Comparison of ENCODE assay signal across 20 cellular contexts in genomic region chr20:57727863-57728262, GRCh38.
"Had no signal": no experiment of that assay in that cellular context is flagged by ENCODE, and none has a peak within 500 bp of the region (broad histone marks: within the 10 kb centered on the region; RNA-seq: fewer than 3 reads in every experiment).

No MANE protein-coding gene starts in this region.

- H3K9me3 ChIP-seq: SK-N-SH had no signal

- H3K36me3 Mint-ChIP-seq: IgD-negative memory B cell, T-cell had no signal

- H3K4me1 Mint-ChIP-seq: IgD-negative memory B cell, T-cell had no signal

- H3K9me3 Mint-ChIP-seq: IgD-negative memory B cell; T-cell; T-helper 1 cell treated with Interleukin-12 subunit alpha and Interleukin-12 subunit beta and Interleukin-4 antibody, amounts not matched to agents 30 μg/mL and 1 μg/mL, for 36 hours had no signal

- H3K4me2 ChIP-seq: KMS-11, SK-N-SH had no signal

- DNase-seq: Kasumi-1, MV-4-11, NCI-H1048, NCI-H1105, NCI-H1436 treated with DMSO at 0.1 percent for 48 hours, NCI-H1694, NCI-H1930, NCI-H2081, NCI-H2107, NCI-H2227 treated with DMSO at 0.1 percent for 48 hours, NCI-H526 treated with DMSO at 0.1 percent for 48 hours, NCI-H774, Right ventricle myocardium superior, SIG-M5, SK-N-SH, SW 1271, T-cell had no signal

- H3K27ac ChIP-seq: KMS-11 had no signal

- H3K9ac ChIP-seq: KMS-11, SK-N-SH had no signal

- H3K27ac Mint-ChIP-seq: IgD-negative memory B cell; T-cell; T-helper 1 cell treated with Interleukin-12 subunit alpha and Interleukin-12 subunit beta and Interleukin-4 antibody, amounts not matched to agents 30 μg/mL and 1 μg/mL, for 36 hours had no signal

- H3K4me3 Mint-ChIP-seq: IgD-negative memory B cell; T-cell; T-helper 1 cell treated with Interleukin-12 subunit alpha and Interleukin-12 subunit beta and Interleukin-4 antibody, amounts not matched to agents 30 μg/mL and 1 μg/mL, for 36 hours had no signal
